In the genomic region with DNA sequence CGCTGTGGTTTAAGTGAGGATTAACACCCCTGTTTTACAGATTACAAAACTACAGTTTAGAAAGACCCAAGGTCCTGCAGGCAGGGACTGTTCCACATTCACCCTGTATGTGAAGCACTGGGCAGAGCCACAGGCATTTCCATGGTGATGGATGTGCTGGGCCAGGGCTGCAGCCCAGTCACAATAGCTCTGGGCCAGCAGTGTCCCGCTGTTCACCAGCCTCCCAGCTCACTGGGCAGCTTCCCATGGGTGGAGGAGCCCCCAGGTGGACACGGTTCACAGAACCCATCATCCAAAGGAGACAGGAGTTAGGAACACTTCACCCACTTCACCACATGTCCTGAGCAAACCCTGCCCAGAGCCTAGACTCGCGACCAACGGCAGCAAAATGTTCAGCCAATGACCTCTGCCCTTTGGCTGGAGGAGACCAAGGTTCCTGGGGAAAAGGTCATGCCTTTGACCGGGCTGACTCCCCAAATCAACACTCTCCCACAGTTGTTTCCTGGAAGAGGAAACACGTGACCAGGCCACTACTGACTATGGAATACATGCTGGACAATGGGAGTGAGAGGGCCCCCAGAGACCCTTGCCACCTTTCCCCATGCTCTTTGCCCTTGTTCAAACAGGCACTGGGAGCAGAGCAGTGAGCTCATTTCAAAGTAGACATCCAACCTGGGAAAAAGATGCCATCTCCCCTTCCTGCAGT, we compare ENCODE assay signal across 27 cellular contexts. TPM values are rescaled to one million over a fixed set of nuclear protein-coding genes. Genes with fewer than 3 reads are reported as not detected.
A peak's percentile ranks its signal among the peaks of the same experiment; 100 is the strongest.
DNase-seq lines count a peak whose midpoint lies in the region; ATAC-seq, FAIRE-seq and TF ChIP-seq lines count a peak whose summit lies in the region.
"Had no signal": no experiment of that assay in that cellular context is flagged by ENCODE, and none has a peak within 500 bp of the region (broad histone marks: within the 10 kb centered on the region; RNA-seq: fewer than 3 reads in every experiment).

No MANE protein-coding gene starts in this region.

- TF ChIP-seq RAD21 in A549 (conservative IDR thresholded peaks at IDR 0.05 in 1 of 2, IDR thresholded peaks at IDR 0.05 in 1 of 2), result no peak
- peak; percentile 44 for TF ChIP-seq RAD21 in SK-N-SH (IDR thresholded peaks at IDR 0.05; ENCODE audit: low read length)

- no peaks in the 10 kb centered on the region for H3F3A ChIP-seq in SK-N-SH (replicated peaks; ENCODE audit: insufficient read depth)

- H3K27me3 ChIP-seq in SK-N-SH (ENCODE audit: insufficient read depth), result no peaks in the 10 kb centered on the region
- H3K27me3 ChIP-seq in hepatocyte, result no peaks in the 10 kb centered on the region
- H3K27me3 ChIP-seq: BLaER1, left lung had no signal

- DNase-seq in A549 (ENCODE audit: low read depth in 1 of 2, low spot score in 1 of 2) (peak in 1 of 2 experiments; percentile 43), SK-N-SH (peak; percentile 57), left ventricle myocardium superior (peak; percentile 41), nephron progenitor cell (no peak), hepatocyte (ENCODE audit: low spot score) (no peak), kidney tubule cell (ENCODE audit: low spot score) (no peak), A172 (ENCODE audit: low spot score) (no peak), NCI-H2227 treated with DMSO at 0.1 percent for 48 hours (lab: John Stamatoyannopoulos, UW) (no peak)
- DNase-seq: activated naive CD4-positive, alpha-beta T cell; activated T-cell treated with anti-CD3 and anti-CD28 coated beads, Interleukin-2, amount 50 U/mL, for 4 hours; Caco-2; glutamatergic neuron; GM23248; left lung; NCI-H1417 treated with DMSO at 0.1 percent for 48 hours; NCI-H2171; NCI-H526 treated with DMSO at 0.1 percent for 48 hours; occipital lobe; retina; stomach; trophoblast cell had no signal

- H3K79me2 ChIP-seq in SK-N-SH (ENCODE audit: insufficient read depth) (no peaks in the 10 kb centered on the region), hepatocyte (no peaks in the 10 kb centered on the region)

- H3K9me2 ChIP-seq in SK-N-SH, result no peaks in the 10 kb centered on the region
- no peaks in the 10 kb centered on the region for H3K9me2 ChIP-seq in hepatocyte (replicated peaks; ENCODE audit: insufficient read depth)

- H4K20me1 ChIP-seq in SK-N-SH (ENCODE audit: insufficient read depth) (no peaks in the 10 kb centered on the region), hepatocyte (ENCODE audit: insufficient read depth, poor library complexity, severe bottlenecking) (no peaks in the 10 kb centered on the region)

- peak; percentile 16 to 54; a peak in 3 of 6 replicates for ATAC-seq in A549
- ATAC-seq in left ventricle myocardium superior, result peak; percentile 59
- ATAC-seq: activated CD4-positive, CD25-positive, alpha-beta regulatory T cell treated with anti-CD3 and anti-CD28 coated beads, Interleukin-2, amount 50 U/mL, for 24 hours; activated T-cell treated with anti-CD3 and anti-CD28 coated beads, Interleukin-2, amount 50 U/mL, for 4 hours had no signal

- H3K4me1 ChIP-seq in A549 (peaks cover 50% of the 10 kb centered on the region), SK-N-SH (ENCODE audit: control insufficient read depth in 1 of 2, insufficient read depth in 2 of 2, low read depth in 1 of 2, low read length in 1 of 2) (peaks cover 0 to 18% of the 10 kb centered on the region in 2 experiments; a peak in 1 of 4 replicates), hepatocyte (ENCODE audit: insufficient read depth) (no peaks in the 10 kb centered on the region)
- H3K4me1 ChIP-seq: Caco-2 had no signal

- no peak for TF ChIP-seq EP300 in A549 (IDR thresholded peaks at IDR 0.05)
- TF ChIP-seq EP300 in SK-N-SH (IDR thresholded peaks at IDR 0.05; ENCODE audit: borderline replicate concordance in 1 of 2, low read depth in 1 of 2, low read length in 1 of 2), result no peak

- H3K27me3 Mint-ChIP-seq in nephron progenitor cell (ENCODE audit: low read depth, poor library complexity), result peaks cover 11% of the 10 kb centered on the region

- H3K9me3 ChIP-seq in A549 (no peaks in the 10 kb centered on the region), SK-N-SH (no peaks in the 10 kb centered on the region), hepatocyte (ENCODE audit: low read depth) (no peaks in the 10 kb centered on the region)
- H3K9me3 ChIP-seq: BLaER1, Caco-2, left lung, stomach had no signal

- H3K27ac ChIP-seq in A549, result peak overlapping the region; percentile 68 to 94; a peak in 5 of 6 replicates
- no peak overlapping the region for H3K27ac ChIP-seq in SK-N-SH (ENCODE audit: low read depth in 2 of 2, low read length in 1 of 2)
- no peak overlapping the region for H3K27ac ChIP-seq in hepatocyte
- H3K27ac ChIP-seq: BLaER1, GM23248, left lung, stomach had no signal

- FAIRE-seq in A549 (lab: Jason Lieb, UNC), result no peak
- FAIRE-seq: bronchial epithelial cell, GM19239 had no signal

- WGBS in A549 (ENCODE audit: missing lambda C conversion rate), result 82% methylated on average over 8 of the region's 8 CpGs
- 80% methylated on average over 7 of the region's 8 CpGs for WGBS in SK-N-SH (ENCODE audit: low lambda C conversion rate)
- WGBS in hepatocyte (ENCODE audit: low lambda C conversion rate, missing lambda C conversion rate), result 65% methylated on average over 8 of the region's 8 CpGs

- no peak overlapping the region for H3K4me3 Mint-ChIP-seq in nephron progenitor cell
- H3K4me3 Mint-ChIP-seq: activated T-cell treated with anti-CD3 and anti-CD28 coated beads, Interleukin-2, amount 50 U/mL, for 4 hours; dendritic cell treated with granulocyte-macrophage colony-stimulating factor and Interleukin-4, amounts not matched to agents 40 ng/mL and 50 ng/mL, for 4 days had no signal

- no peak overlapping the region for H2AFZ ChIP-seq in SK-N-SH (ENCODE audit: low read depth)
- no peak overlapping the region for H2AFZ ChIP-seq in hepatocyte
- H2AFZ ChIP-seq: GM23248 had no signal

- H3K36me3 Mint-ChIP-seq in nephron progenitor cell (ENCODE audit: low read depth), result no peaks in the 10 kb centered on the region

- H3K27ac Mint-ChIP-seq in nephron progenitor cell, result peak overlapping the region; percentile 85
- H3K27ac Mint-ChIP-seq: dendritic cell treated with granulocyte-macrophage colony-stimulating factor and Interleukin-4, amounts not matched to agents 40 ng/mL and 50 ng/mL, for 4 days had no signal

- no peaks in the 10 kb centered on the region for H3K36me3 ChIP-seq in SK-N-SH (replicated peaks in 1 of 2; ENCODE audit: control insufficient read depth in 1 of 2, insufficient read depth in 2 of 2, low read length in 1 of 2)
- H3K36me3 ChIP-seq in hepatocyte (replicated peaks; ENCODE audit: insufficient read depth, low read depth), result no peaks in the 10 kb centered on the region
- H3K36me3 ChIP-seq: BLaER1, left lung, stomach had no signal

- CTCF ChIA-PET in A549 (lab: Yijun Ruan, JAX), result interaction anchor here (3.3 to 22.6 kb wide), 4 partner anchors 10 to 156 kb away, joined by 14 to 736 read pairs (median 141); no protein-coding TSS in a partner anchor
- CTCF ChIA-PET in SK-N-SH (lab: Yijun Ruan, JAX), result interaction anchor here (0.6 to 22.3 kb wide), 9 partner anchors 10 to 501 kb away, joined by 3 to 944 read pairs (median 4); no protein-coding TSS in a partner anchor

- H3K4me3 ChIP-seq in A549 (no peak overlapping the region), SK-N-SH (ENCODE audit: low read depth in 2 of 2, low read length in 1 of 2) (no peak overlapping the region), hepatocyte (no peak overlapping the region)
- H3K4me3 ChIP-seq: BLaER1, GM23248, left lung, stomach had no signal

- H3K4me2 ChIP-seq in A549, result peak overlapping the region; percentile 0; the same call in 2 of the 3 replicates
- H3K4me2 ChIP-seq in SK-N-SH, result no peak overlapping the region
- H3K4me2 ChIP-seq in hepatocyte, result no peak overlapping the region
- H3K4me2 ChIP-seq: BLaER1 had no signal

- no peak overlapping the region for H3K9ac ChIP-seq in SK-N-SH
- H3K9ac ChIP-seq: BLaER1, GM23248 had no signal

- no peaks in the 10 kb centered on the region for H3K9me3 Mint-ChIP-seq in nephron progenitor cell
- H3K9me3 Mint-ChIP-seq: activated T-cell treated with anti-CD3 and anti-CD28 coated beads, Interleukin-2, amount 50 U/mL, for 4 hours; dendritic cell treated with granulocyte-macrophage colony-stimulating factor and Interleukin-4, amounts not matched to agents 40 ng/mL and 50 ng/mL, for 4 days had no signal

- POLR2A ChIA-PET in A549 (lab: Yijun Ruan, JAX) (no interaction called here), SK-N-SH (lab: Yijun Ruan, JAX) (interaction anchor here (0.6 to 4.8 kb wide), 3 partner anchors 15 to 104 kb away, joined by 3 to 20 read pairs (median 3); no protein-coding TSS in a partner anchor)

- TF ChIP-seq CTCF in A549 (IDR thresholded peaks at IDR 0.05) (no peak), SK-N-SH (IDR thresholded peaks at IDR 0.05) (no peak), nephron progenitor cell (IDR thresholded peaks at IDR 0.05) (no peak), hepatocyte (IDR thresholded peaks at IDR 0.05; ENCODE audit: poor library complexity) (no peak)

- intact Hi-C loops in left ventricle myocardium superior (cut with micrococcal nuclease), result no loop called here

- TF ChIP-seq POLR2A in A549 (IDR thresholded peaks at IDR 0.05; ENCODE audit: low read length), result no peak

- H3K4me1 Mint-ChIP-seq in nephron progenitor cell, result peaks cover 40% of the 10 kb centered on the region

RNA-seq across cellular contexts. Expression of a gene that starts 28.0 kb away (rescaled TPM):
- polyA plus RNA-seq in A549 (2011; rRNA removed) (41.3 and 55.7 TPM in 2 replicates), A549 (2017; fragmentation: RNase III; extraction: RNeasy Plus Mini Kit Qiagen cat#74134 plus additional on column Dnase treatment) (40.1 to 47.6 TPM (median 46.9 TPM) in 3 replicates), SK-N-SH (2012; rRNA removed) (15.9 and 16.0 TPM in 2 replicates), hepatocyte (16.6 and 18.3 TPM in 2 replicates)
- 23.7 and 38.0 TPM in 2 replicates for polyA plus RNA-seq in A549 (2012; cell fraction: cytosol; rRNA removed)
- polyA plus RNA-seq in A549 (2012; cell fraction: nucleus; rRNA removed), result 33.1 and 35.8 TPM in 2 replicates
- polyA minus RNA-seq in A549 (2011; rRNA and poly(A)+ RNA removed), result 111 and 126 TPM in 2 replicates
- polyA plus RNA-seq in SK-N-SH (2012; cell fraction: cytosol; rRNA removed), result 8.3 and 12.6 TPM in 2 replicates
- 10.6 and 12.1 TPM in 2 replicates for polyA plus RNA-seq in SK-N-SH (2012; cell fraction: nucleus; rRNA removed)
- total RNA-seq in left ventricle myocardium superior (19.9 TPM), hepatocyte (30.2 and 40.7 TPM in 2 replicates)
- 35.9 and 38.9 TPM in 2 replicates for total RNA-seq in A172 (2014; rRNA removed; shearing (Covaris generic))

RNA-seq across cellular contexts. Expression of a gene that starts 43.5 kb away (rescaled TPM):
- polyA plus RNA-seq in A549 (2011; rRNA removed), result 2.8 and 3.5 TPM in 2 replicates
- polyA plus RNA-seq in A549 (2012; cell fraction: cytosol; rRNA removed), result 2.0 and 3.4 TPM in 2 replicates
- 1.7 and 2.9 TPM in 2 replicates for polyA plus RNA-seq in A549 (2012; cell fraction: nucleus; rRNA removed)
- 1.6 to 3.4 TPM (median 2.4 TPM) in 3 replicates for polyA plus RNA-seq in A549 (2017; fragmentation: RNase III; extraction: RNeasy Plus Mini Kit Qiagen cat#74134 plus additional on column Dnase treatment)
- 4.1 TPM in 2 replicates for polyA minus RNA-seq in A549 (2011; rRNA and poly(A)+ RNA removed)
- polyA plus RNA-seq in SK-N-SH (2012; rRNA removed), result 0.16 and 0.31 TPM in 2 replicates
- 0.06 and 0.24 TPM in 2 replicates for polyA plus RNA-seq in SK-N-SH (2012; cell fraction: cytosol; rRNA removed)
- polyA plus RNA-seq in SK-N-SH (2012; cell fraction: nucleus; rRNA removed), result 0.04 and 0.27 TPM in 2 replicates
- 2.8 TPM for total RNA-seq in left ventricle myocardium superior
- 9.4 and 10.5 TPM in 2 replicates for total RNA-seq in hepatocyte
- 8.2 and 9.0 TPM in 2 replicates for polyA plus RNA-seq in hepatocyte
- 0.05 and 0.60 TPM in 2 replicates for total RNA-seq in A172 (2014; rRNA removed; shearing (Covaris generic))
- total RNA-seq: activated CD8-positive, alpha-beta memory T cell treated with anti-CD3 and anti-CD28 coated beads for 36 hours; bronchial epithelial cell; GM23248 had no signal
- polyA plus RNA-seq: GM23248 had no signal

RNA-seq across cellular contexts. Expression of a gene that starts 49.8 kb away (rescaled TPM):
- 44.1 and 46.0 TPM in 2 replicates for polyA plus RNA-seq in A549 (2011; rRNA removed)
- polyA plus RNA-seq in A549 (2012; cell fraction: cytosol; rRNA removed), result 45.4 and 56.0 TPM in 2 replicates
- polyA plus RNA-seq in A549 (2012; cell fraction: nucleus; rRNA removed), result 25.6 and 33.4 TPM in 2 replicates
- 41.6 to 45.7 TPM (median 43.7 TPM) in 3 replicates for polyA plus RNA-seq in A549 (2017; fragmentation: RNase III; extraction: RNeasy Plus Mini Kit Qiagen cat#74134 plus additional on column Dnase treatment)
- 30.7 and 33.2 TPM in 2 replicates for polyA minus RNA-seq in A549 (2011; rRNA and poly(A)+ RNA removed)
- polyA plus RNA-seq in SK-N-SH (2012; rRNA removed), result 17.0 and 19.5 TPM in 2 replicates
- polyA plus RNA-seq in SK-N-SH (2012; cell fraction: cytosol; rRNA removed), result 15.4 and 19.7 TPM in 2 replicates
- polyA plus RNA-seq in SK-N-SH (2012; cell fraction: nucleus; rRNA removed), result 8.0 and 9.4 TPM in 2 replicates
- total RNA-seq in left ventricle myocardium superior, result not detected
- total RNA-seq in hepatocyte, result 1.7 and 3.1 TPM in 2 replicates
- polyA plus RNA-seq in hepatocyte, result 5.5 and 5.6 TPM in 2 replicates
- total RNA-seq in A172 (2014; rRNA removed; shearing (Covaris generic)), result 35.8 and 44.3 TPM in 2 replicates
- total RNA-seq: bronchial epithelial cell had no signal

Comparison
In these comparisons a context has a peak if more than half of its experiments do, and no peak if none do; other contexts are left out.
1. DNase-seq: peak in SK-N-SH (single experiment) and left ventricle myocardium superior (single experiment); none in nephron progenitor cell (single experiment), hepatocyte (single experiment), kidney tubule cell (single experiment), A172 (single experiment) and NCI-H2227 treated with DMSO at 0.1 percent for 48 hours (single experiment).
2. H3K27ac ChIP-seq: peak in A549 (2 of 2); none in SK-N-SH (0 of 2) and hepatocyte (single experiment).